8 cellular contexts compared by ENCODE assay signal in genomic region chr11:111540114-111540920, GRCh38.
DNase-seq lines count a peak whose midpoint lies in the region; TF ChIP-seq lines count a peak whose summit lies in the region.

LAYN (plus strand) TSS chr11:111540720; CDS start chr11:111540844, 124 bp downstream.

- TF ChIP-seq CTCF in coronary artery (IDR thresholded peaks at IDR 0.05), result no peak

- peak within 1 kb of the TSS; percentile 82 for H3K4me3 ChIP-seq in coronary artery

- peaks cover 22% of the 10 kb centered on the region for H3K4me1 Mint-ChIP-seq in T-helper 2 cell treated with Interferon-gamma antibody and Interleukin-4, amounts not matched to agents 5 μg/mL and 100 μg/mL, for 36 hours (ENCODE audit: low read depth)

- H3K27ac Mint-ChIP-seq in T-helper 2 cell treated with Interferon-gamma antibody and Interleukin-4, amounts not matched to agents 5 μg/mL and 100 μg/mL, for 36 hours, result peak within 1 kb of the TSS; percentile 70

- DNase-seq in NCI-H82 (lab: John Stamatoyannopoulos, UW) (peak; percentile 81), NCI-H82 treated with DMSO at 0.1 percent for 48 hours (lab: John Stamatoyannopoulos, UW; ENCODE audit: unreplicated experiment) (no peak), coronary artery (ENCODE audit: low spot score) (no peak), 8988T (no peak), OCI-M1 (lab: John Stamatoyannopoulos, UW) (no peak)
- DNase-seq in T-helper 2 cell treated with Interferon-gamma antibody and Interleukin-4, amounts not matched to agents 5 μg/mL and 100 μg/mL, for 36 hours (ENCODE audit: low spot score), result peak; percentile 35
- peak; percentile 36 for DNase-seq in stimulated activated CD4-positive, alpha-beta T cell treated with anti-CD3 and anti-CD28 coated beads, Interleukin-4, amount 100 ng/mL, for 1 hour

- peak within 1 kb of the TSS; percentile 68 to 82 for H3K27ac ChIP-seq in coronary artery
- H3K27ac ChIP-seq in layer of hippocampus (ENCODE audit: low read depth, low read length), result peak within 1 kb of the TSS; percentile 71

- H3K27me3 Mint-ChIP-seq in T-helper 2 cell treated with Interferon-gamma antibody and Interleukin-4, amounts not matched to agents 5 μg/mL and 100 μg/mL, for 36 hours (ENCODE audit: low read depth), result peaks cover 76% of the 10 kb centered on the region

- H3K9me3 Mint-ChIP-seq in T-helper 2 cell treated with Interferon-gamma antibody and Interleukin-4, amounts not matched to agents 5 μg/mL and 100 μg/mL, for 36 hours, result peaks cover 9% of the 10 kb centered on the region

- no peaks in the 10 kb centered on the region for H3K27me3 ChIP-seq in layer of hippocampus (ENCODE audit: control insufficient read depth, insufficient read depth, low read length)

- no peaks in the 10 kb centered on the region for H3K36me3 Mint-ChIP-seq in T-helper 2 cell treated with Interferon-gamma antibody and Interleukin-4, amounts not matched to agents 5 μg/mL and 100 μg/mL, for 36 hours (ENCODE audit: low read depth)

- peak within 1 kb of the TSS; percentile 76 for H3K4me3 Mint-ChIP-seq in T-helper 2 cell treated with Interferon-gamma antibody and Interleukin-4, amounts not matched to agents 5 μg/mL and 100 μg/mL, for 36 hours

Comparison
In these comparisons a context has a peak if more than half of its experiments do, and no peak if none do; other contexts are left out.
1. DNase-seq: peak in NCI-H82 (single experiment), T-helper 2 cell treated with Interferon-gamma antibody and Interleukin-4, amounts not matched to agents 5 μg/mL and 100 μg/mL, for 36 hours (single experiment) and stimulated activated CD4-positive, alpha-beta T cell treated with anti-CD3 and anti-CD28 coated beads, Interleukin-4, amount 100 ng/mL, for 1 hour (single experiment); none in NCI-H82 treated with DMSO at 0.1 percent for 48 hours (single experiment), coronary artery (single experiment), 8988T (single experiment) and OCI-M1 (single experiment).